Comparison of ENCODE assay signal across 21 cellular contexts in the genomic region with DNA sequence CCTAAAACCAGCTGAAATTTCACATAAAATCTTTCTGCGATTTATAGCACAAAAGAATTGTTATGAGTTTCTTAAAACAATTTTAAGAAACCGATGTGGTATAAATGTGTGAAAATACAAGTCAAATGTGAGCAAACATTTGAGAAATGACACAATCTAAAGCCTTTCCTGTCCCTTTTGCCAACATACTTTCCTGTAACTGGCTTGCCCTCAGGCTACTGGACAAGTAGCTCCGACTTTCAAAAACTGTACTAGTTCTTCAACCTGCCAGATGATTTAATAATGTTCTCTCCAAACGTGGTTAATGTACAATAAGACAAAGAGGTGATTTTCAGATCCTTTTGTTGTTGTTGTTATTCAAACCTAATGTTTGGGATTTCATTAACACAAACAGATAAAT.
"Had no signal": no experiment of that assay in that cellular context is flagged by ENCODE, and none has a peak within 500 bp of the region (broad histone marks: within the 10 kb centered on the region; RNA-seq: fewer than 3 reads in every experiment).

No MANE protein-coding gene starts in this region.

- ATAC-seq: mucosa of descending colon; naive thymus-derived CD4-positive, alpha-beta T cell; natural killer cell treated with Interleukin-12 subunit alpha and Interleukin-12 subunit beta and Interleukin-15 and Interleukin-18, amount 100 ng/mL, for 72 hours; right cardiac atrium; sciatic nerve; stimulated activated effector memory CD8-positive, alpha-beta T cell treated with anti-CD3 and anti-CD28 coated beads, Interleukin-12 subunit alpha, Interleukin-12 subunit beta, amount 100 ng/mL, for 72 hours had no signal

- H3K27me3 ChIP-seq: ovary, suprapubic skin, tibial artery, uterus had no signal

- H3K9me3 ChIP-seq: mucosa of descending colon, ovary, suprapubic skin, thoracic aorta, tibial artery, uterus had no signal

- H3K27ac ChIP-seq: left ventricle myocardium inferior, ovary, skin epidermis, suprapubic skin, thoracic aorta, tibial artery, uterus had no signal

- H3K4me3 ChIP-seq: left ventricle myocardium inferior, lung, mucosa of descending colon, ovary, skin epidermis, suprapubic skin, thoracic aorta, tibial artery, uterus had no signal

- H3K36me3 ChIP-seq: left ventricle myocardium inferior, ovary, suprapubic skin, thoracic aorta, tibial artery, uterus had no signal

- H3K4me1 ChIP-seq: left ventricle myocardium inferior, suprapubic skin, tibial artery, uterus had no signal

- DNase-seq: islet precursor cell; left ventricle myocardium inferior; midbrain; mucosa of descending colon; naive thymus-derived CD4-positive, alpha-beta T cell; ovary; retina; right cardiac atrium; stimulated activated CD4-positive, alpha-beta T cell treated with anti-CD3 and anti-CD28 coated beads, Interleukin-12 subunit alpha, Interleukin-12 subunit beta, amount 100 ng/mL, for 4 hours; stimulated activated CD4-positive, alpha-beta T cell treated with anti-CD3 and anti-CD28 coated beads, Interleukin-15, amount 100 ng/mL, for 24 hours; stimulated activated CD4-positive, alpha-beta T cell treated with anti-CD3 and anti-CD28 coated beads, Interleukin-4, amount 100 ng/mL, for 24 hours; stimulated activated naive CD4-positive, alpha-beta T cell; tibial artery; uterus had no signal
